In the genomic region with DNA sequence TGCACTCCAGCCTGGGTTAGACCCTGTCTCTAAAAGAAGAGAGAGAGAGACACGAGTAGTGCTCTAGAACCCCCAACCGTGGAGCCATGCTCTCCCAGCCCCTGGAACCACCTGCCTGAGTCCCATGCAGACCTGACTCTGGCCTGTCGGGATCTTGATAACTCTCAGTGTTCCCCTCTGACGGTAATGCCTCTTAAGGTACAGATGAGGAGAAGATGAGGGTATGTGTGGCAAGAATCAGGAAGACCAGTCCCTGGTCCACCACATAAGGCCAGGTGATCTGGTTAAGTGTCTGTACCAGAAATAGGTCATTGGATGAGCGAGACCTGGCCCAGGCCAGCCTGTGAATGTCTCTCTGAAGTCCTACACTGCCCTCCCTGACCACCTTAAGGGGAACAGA, we compare ENCODE assay signal across 21 cellular contexts. TPM values are rescaled to one million over a fixed set of nuclear protein-coding genes. Genes with fewer than 3 reads are reported as not detected.
"Had no signal": no experiment of that assay in that cellular context is flagged by ENCODE, and none has a peak within 500 bp of the region (broad histone marks: within the 10 kb centered on the region; RNA-seq: fewer than 3 reads in every experiment).

No MANE protein-coding gene starts in this region.

- H3K36me3 ChIP-seq: breast epithelium, SJCRH30 had no signal

- H3K4me3 ChIP-seq: breast epithelium, SJCRH30 had no signal

- DNase-seq: activated CD4-positive, alpha-beta T cell treated with anti-CD3 and anti-CD28 coated beads for 48 hours; activated CD4-positive, alpha-beta T cell treated with anti-CD3 and anti-CD28 coated beads, Interleukin-2, amount 50 U/mL, for 4 hours; activated CD4-positive, CD25-positive, alpha-beta regulatory T cell treated with anti-CD3 and anti-CD28 coated beads, Interleukin-2, amount 50 U/mL, for 72 hours; activated CD8-positive, alpha-beta T cell treated with anti-CD3 and anti-CD28 coated beads, Interleukin-2, amount 10 ng/mL, durations not matched to agents 7 days and 5 days; activated naive CD4-positive, alpha-beta T cell; activated T-cell treated with anti-CD3 and anti-CD28 coated beads, Interleukin-2, amount 50 U/mL, for 72 hours; Kasumi-1; KBM-7; NCI-H1105 treated with DMSO at 0.1 percent for 48 hours; NCI-H1436 treated with DMSO at 0.1 percent for 48 hours; NCI-H187; NCI-H2081; NCI-H510A treated with DMSO at 0.1 percent for 48 hours; NCI-H69; NK-92 treated with Interleukin-12 subunit alpha and Interleukin-12 subunit beta, amount 100 ng/mL, for 24 hours; Right ventricle myocardium superior; RPMI8226; SJCRH30; T-helper 17 cell; T-helper 9 cell had no signal

- H3K27ac ChIP-seq: breast epithelium, SJCRH30 had no signal

- H3K27me3 ChIP-seq: breast epithelium, SJCRH30 had no signal

- H3K9me3 ChIP-seq: breast epithelium, SJCRH30 had no signal

- H3K4me1 ChIP-seq: breast epithelium, SJCRH30 had no signal

RNA-seq across cellular contexts. Expression of a gene that starts 47.8 kb away (rescaled TPM):
- total RNA-seq: SJCRH30 had no signal
